Comparison of ENCODE assay signal across 1 cellular context in genomic region chr2:218290316-218291261, GRCh38.
A peak's percentile ranks its signal among the peaks of the same experiment; 100 is the strongest.
TF ChIP-seq lines count a peak whose summit lies in the region.

No MANE protein-coding gene starts in this region.

TF ChIP-seq in GM12878, 131 proteins besides CTCF, POLR2A, EP300 and RAD21 (continues in another document):
- TF ChIP-seq CHD2 (IDR thresholded peaks at IDR 0.05; ENCODE audit: borderline replicate concordance, low read depth, low read length) (no peak), PML (IDR thresholded peaks at IDR 0.05; ENCODE audit: low read length) (no peak), CHD4 (IDR thresholded peaks at IDR 0.05) (no peak), ZNF622 (IDR thresholded peaks at IDR 0.05) (no peak), HDGF (IDR thresholded peaks at IDR 0.05) (no peak), SKIL (IDR thresholded peaks at IDR 0.05; ENCODE audit: low read depth, poor library complexity, severe bottlenecking) (peak; percentile 82), CBX5 (IDR thresholded peaks at IDR 0.05; ENCODE audit: low read depth) (no peak), CREB1 (IDR thresholded peaks at IDR 0.05; ENCODE audit: low read depth) (peak; percentile 55; the same call in 1 of the 2 replicates), SP1 (IDR thresholded peaks at IDR 0.05; ENCODE audit: low read depth, low read length) (no peak), JUND (IDR thresholded peaks at IDR 0.05; ENCODE audit: low read depth, low read length) (no peak), FOS (IDR thresholded peaks at IDR 0.05; ENCODE audit: borderline replicate concordance, extremely low read depth, insufficient read length) (no peak), ATF2 (IDR thresholded peaks at IDR 0.05; ENCODE audit: low read length) (0 out of 2 replicates have a peak, but pooled peaks have one; percentile 17), IRF4 (IDR thresholded peaks at IDR 0.05; ENCODE audit: low read depth, low read length) (no peak), TCF7 (IDR thresholded peaks at IDR 0.05; ENCODE audit: borderline replicate concordance) (no peak), CEBPZ (IDR thresholded peaks at IDR 0.05; ENCODE audit: low read depth, low read length) (no peak), ZSCAN29 (IDR thresholded peaks at IDR 0.05) (no peak), CEBPB (IDR thresholded peaks at IDR 0.05; ENCODE audit: borderline replicate concordance in 1 of 2, low read depth in 2 of 2, low read length in 2 of 2) (no peak), SREBF2 (IDR thresholded peaks at IDR 0.05; ENCODE audit: low read length) (no peak), GABPA (IDR thresholded peaks at IDR 0.05; ENCODE audit: low read depth) (no peak), NFYA (IDR thresholded peaks at IDR 0.05; ENCODE audit: borderline replicate concordance, low read depth, low read length) (no peak), BRCA1 (IDR thresholded peaks at IDR 0.05; ENCODE audit: low read depth, low read length) (no peak), CBX3 (IDR thresholded peaks at IDR 0.05; ENCODE audit: borderline replicate concordance, low read depth) (no peak), BCLAF1 (IDR thresholded peaks at IDR 0.05) (no peak), ASH2L (IDR thresholded peaks at IDR 0.05; ENCODE audit: borderline replicate concordance, low read depth) (no peak), ZBTB11 (CRISPR knock-in tag; IDR thresholded peaks at IDR 0.05) (no peak), RAD51 (IDR thresholded peaks at IDR 0.05) (no peak), E2F4 (IDR thresholded peaks at IDR 0.05; ENCODE audit: low read depth, low read length) (no peak), GATAD2B (conservative IDR thresholded peaks at IDR 0.05; ENCODE audit: low read depth) (peak; percentile 27; the same call in 1 of the 2 replicates), NKRF (conservative IDR thresholded peaks at IDR 0.05) (no peak), ZBED1 (IDR thresholded peaks at IDR 0.05; ENCODE audit: borderline replicate concordance) (no peak), TARDBP (IDR thresholded peaks at IDR 0.05; ENCODE audit: borderline replicate concordance) (no peak), NR2F1 (conservative IDR thresholded peaks at IDR 0.05) (peak; percentile 79), RCOR1 (conservative IDR thresholded peaks at IDR 0.05; ENCODE audit: low read depth, low read length) (no peak), E4F1 (IDR thresholded peaks at IDR 0.05; ENCODE audit: borderline replicate concordance, partially characterized antibody) (no peak), TBL1XR1 (IDR thresholded peaks at IDR 0.05; ENCODE audit: low read depth, low read length) (0 out of 2 replicates have a peak, but pooled peaks have one; percentile 29), ATF7 (IDR thresholded peaks at IDR 0.05; ENCODE audit: low read depth) (peak; percentile 70), REST (IDR thresholded peaks at IDR 0.05; ENCODE audit: low read depth, low read length) (no peak)
